ENCODE assay signal across 8 cellular contexts in genomic region chr3:127574880-127575878, GRCh38. TPM values are rescaled to one million over a fixed set of nuclear protein-coding genes. Genes with fewer than 3 reads are reported as not detected.
DNase-seq lines count a peak whose midpoint lies in the region; ATAC-seq, FAIRE-seq and TF ChIP-seq lines count a peak whose summit lies in the region.

No MANE protein-coding gene starts in this region.

- ATAC-seq in GM19395 (IDR thresholded peaks at IDR 0.05; ENCODE audit: unreplicated experiment) (peak; percentile 85), HG03521 (IDR thresholded peaks at IDR 0.05; ENCODE audit: unreplicated experiment) (peak; percentile 73), HepG2 (peak; percentile 78)

- CTCF ChIA-PET in HepG2 (lab: Yijun Ruan, JAX; ENCODE audit: low intra/inter-chr PET ratio, low total read pairs): interaction anchor here (1.1 to 1.2 kb wide), 2 partner anchors 120 to 395 kb away, joined by 3 read pairs; no protein-coding TSS in a partner anchor

- POLR2A ChIA-PET in HepG2 (lab: Yijun Ruan, JAX): interaction anchor here (1.6 kb wide), 1 partner anchor 16 kb away, joined by 3 read pairs; no protein-coding TSS in a partner anchor

- no peaks in the 10 kb centered on the region for H3K4me1 ChIP-seq in HepG2 (ENCODE audit: insufficient read depth, low read length)

- H3K9me3 Mint-ChIP-seq in activated CD4-positive, alpha-beta T cell treated with anti-CD3 and anti-CD28 coated beads, Interleukin-2, amount 10 ng/mL, durations not matched to agents 24 days and 14 days: no peaks in the 10 kb centered on the region
- no peaks in the 10 kb centered on the region for H3K9me3 Mint-ChIP-seq in chondrocyte (ENCODE audit: low read depth)

- no peak overlapping the region; the same call in 1 of the 2 replicates for H3K27ac ChIP-seq in C4-2B
- H3K27ac ChIP-seq in HepG2 (ENCODE audit: extremely low read length, insufficient read depth, low read length): no peak overlapping the region

- FAIRE-seq in HepG2 (lab: Jason Lieb, UNC): no peak

- no peak overlapping the region for H3K4me2 ChIP-seq in HepG2 (ENCODE audit: low read depth, low read length)

- 42% methylated on average over 20 of the region's 46 CpGs for WGBS in HepG2 (ENCODE audit: low lambda C conversion rate)

- peaks cover 17 to 41% of the 10 kb centered on the region in 2 experiments for H3K36me3 ChIP-seq in HepG2 (replicated peaks in 1 of 2; ENCODE audit: control insufficient read depth in 1 of 2, insufficient read depth in 2 of 2, low read length in 2 of 2)

- no peaks in the 10 kb centered on the region for H3K27me3 Mint-ChIP-seq in activated CD4-positive, alpha-beta T cell treated with anti-CD3 and anti-CD28 coated beads, Interleukin-2, amount 10 ng/mL, durations not matched to agents 24 days and 14 days
- no peaks in the 10 kb centered on the region for H3K27me3 Mint-ChIP-seq in chondrocyte (ENCODE audit: low read depth)

- intact Hi-C loops in activated CD4-positive, alpha-beta T cell treated with anti-CD3 and anti-CD28 coated beads, Interleukin-2, amount 10 ng/mL, durations not matched to agents 24 days and 14 days (cut with micrococcal nuclease): loop anchor here (1.0 to 5.0 kb wide), 3 partner anchors 15 to 396 kb away; partner anchors contain the start of gene TPRA1
- intact Hi-C loops in HepG2 (cut with micrococcal nuclease; ENCODE audit: unreplicated experiment): loop anchor here (1.0 kb wide), 1 partner anchor 15 kb away; the partner anchor contains the start of gene TPRA1

- TF ChIP-seq RAD21 in HepG2 (CRISPR knock-in tag; IDR thresholded peaks at IDR 0.05): peak; percentile 61; the same call in 1 of the 2 replicates

- H3K27ac Mint-ChIP-seq in activated CD4-positive, alpha-beta T cell treated with anti-CD3 and anti-CD28 coated beads, Interleukin-2, amount 10 ng/mL, durations not matched to agents 24 days and 14 days: no peak overlapping the region
- H3K27ac Mint-ChIP-seq in chondrocyte (ENCODE audit: unreplicated experiment): peak overlapping the region; percentile 85

- peaks cover 7% of the 10 kb centered on the region for H3K4me1 Mint-ChIP-seq in activated CD4-positive, alpha-beta T cell treated with anti-CD3 and anti-CD28 coated beads, Interleukin-2, amount 10 ng/mL, durations not matched to agents 24 days and 14 days
- H3K4me1 Mint-ChIP-seq in chondrocyte (ENCODE audit: low read depth): peaks cover 14% of the 10 kb centered on the region

- no peak overlapping the region for H3K4me3 Mint-ChIP-seq in activated CD4-positive, alpha-beta T cell treated with anti-CD3 and anti-CD28 coated beads, Interleukin-2, amount 10 ng/mL, durations not matched to agents 24 days and 14 days
- H3K4me3 Mint-ChIP-seq in chondrocyte (ENCODE audit: unreplicated experiment): peak overlapping the region; percentile 12

- no peak overlapping the region for H2AFZ ChIP-seq in HepG2 (ENCODE audit: low read length)

- no peak for TF ChIP-seq POLR2A in HepG2 (IDR thresholded peaks at IDR 0.05; ENCODE audit: insufficient read depth in 1 of 2, low read depth in 2 of 2, low read length in 2 of 2)

- in situ Hi-C loops in HepG2 (cut with HindIII; ENCODE audit: extremely low pct_ligation_motif_present, low pct_unique_long_range_greater_than_20kb): loop anchor here (10.0 kb wide), 1 partner anchor 240 kb away; no protein-coding TSS in a partner anchor

- peak; percentile 100 for TF ChIP-seq CTCF in C4-2B (conservative IDR thresholded peaks at IDR 0.05)
- peak; percentile 95 for TF ChIP-seq CTCF in chondrocyte (IDR thresholded peaks at IDR 0.05)
- peak; percentile 91 for TF ChIP-seq CTCF in HepG2 (CRISPR knock-in tag; IDR thresholded peaks at IDR 0.05)

- no peaks in the 10 kb centered on the region for H3K27me3 ChIP-seq in HepG2 (ENCODE audit: control insufficient read depth in 1 of 2, insufficient read depth in 2 of 2, low read length in 2 of 2)

- H3K9me3 ChIP-seq in HepG2 (ENCODE audit: low read length): no peaks in the 10 kb centered on the region

- BruUV-seq in HepG2 (replicated peaks; lab: Mats Ljungman, UMichigan): no TSS peak

- H3K79me2 ChIP-seq in HepG2 (ENCODE audit: insufficient read depth, low read length): no peaks in the 10 kb centered on the region

- DNase-seq in NCI-H526 (lab: John Stamatoyannopoulos, UW) (peak; percentile 87 to 97), chondrocyte (ENCODE audit: low spot score) (no peak), HepG2 (ENCODE audit: low spot score) (peak; percentile 46)
- DNase-seq in activated CD4-positive, alpha-beta T cell treated with anti-CD3 and anti-CD28 coated beads, Interleukin-2, amount 10 ng/mL, durations not matched to agents 24 days and 14 days: peak; percentile 96
- peak; percentile 66 to 74 for DNase-seq in stimulated activated CD4-positive, alpha-beta T cell treated with anti-CD3 and anti-CD28 coated beads, Interleukin-4, amount 100 ng/mL, for 48 hours (ENCODE audit: low read depth in 2 of 2)

- H3K9ac ChIP-seq in HepG2 (ENCODE audit: insufficient read depth, low read depth, low read length): no peak overlapping the region

- peaks cover 22% of the 10 kb centered on the region for H3K36me3 Mint-ChIP-seq in activated CD4-positive, alpha-beta T cell treated with anti-CD3 and anti-CD28 coated beads, Interleukin-2, amount 10 ng/mL, durations not matched to agents 24 days and 14 days (ENCODE audit: low read depth)
- H3K36me3 Mint-ChIP-seq in chondrocyte (ENCODE audit: low read depth): peaks cover 30% of the 10 kb centered on the region

- H4K20me1 ChIP-seq in HepG2 (ENCODE audit: insufficient read depth, low read length): peaks cover 11% of the 10 kb centered on the region; the same call in 1 of the 2 replicates

- no peak for TF ChIP-seq EP300 in HepG2 (IDR thresholded peaks at IDR 0.05; ENCODE audit: low read depth in 2 of 2, low read length in 2 of 2)
- no peak for TF ChIP-seq EP300 in HepG2 (CRISPR knock-in tag; IDR thresholded peaks at IDR 0.05; ENCODE audit: borderline replicate concordance)

- H3K4me3 ChIP-seq in HepG2 (replicated peaks in 1 of 3; ENCODE audit: insufficient read depth in 1 of 3, low read depth in 2 of 3, low read length in 3 of 3): no peak overlapping the region

RNA-seq across cellular contexts. Expression of gene TPRA1, which starts 15.4 kb away (rescaled TPM):
- total RNA-seq in activated CD4-positive, alpha-beta T cell treated with anti-CD3 and anti-CD28 coated beads, Interleukin-2, amount 10 ng/mL, durations not matched to agents 24 days and 14 days: 32.9 and 37.2 TPM in 2 replicates
- total RNA-seq in chondrocyte (32.5 to 40.3 TPM (median 37.2 TPM) in 3 replicates), HepG2 (2016; rRNA removed; fragmentation: Illumina TruSeq; extraction: Trizol) (16.0 and 25.8 TPM in 2 replicates)
- 5.2 and 7.7 TPM in 2 replicates for total RNA-seq in HepG2 (2016; cell fraction: cytosol; rRNA removed; fragmentation: Illumina TruSeq; extraction: Trizol; ENCODE audit: low read depth)
- 18.1 and 26.7 TPM in 2 replicates for total RNA-seq in HepG2 (2016; cell fraction: insoluble cytoplasmic fraction; rRNA removed; fragmentation: Illumina TruSeq; extraction: Trizol)
- 14.2 and 15.9 TPM in 2 replicates for total RNA-seq in HepG2 (2016; cell fraction: membrane; rRNA removed; fragmentation: Illumina TruSeq; extraction: Trizol)
- total RNA-seq in HepG2 (2016; cell fraction: nucleus; rRNA removed; fragmentation: Illumina TruSeq; extraction: Trizol): 19.5 and 20.8 TPM in 2 replicates
- polyA plus RNA-seq in HepG2 (2011; rRNA removed): 25.4 and 35.4 TPM in 2 replicates
- 20.8 and 29.8 TPM in 2 replicates for polyA plus RNA-seq in HepG2 (2011; cell fraction: cytosol; rRNA removed)
- polyA plus RNA-seq in HepG2 (2011; cell fraction: nucleus; rRNA removed): 39.0 and 41.7 TPM in 2 replicates
- 13.0 and 16.0 TPM in 2 replicates for polyA plus RNA-seq in HepG2 (2012)
- 5.6 and 6.4 TPM in 2 replicates for polyA plus RNA-seq in HepG2 (2016; cell fraction: cytosol; fragmentation: Illumina TruSeq; extraction: Trizol; ENCODE audit: low read depth)
- 14.3 TPM in 2 replicates for polyA plus RNA-seq in HepG2 (2016; cell fraction: insoluble cytoplasmic fraction; fragmentation: Illumina TruSeq; extraction: Trizol; ENCODE audit: low read depth)
- 9.6 and 10.9 TPM in 2 replicates for polyA plus RNA-seq in HepG2 (2016; cell fraction: membrane; fragmentation: Illumina TruSeq; extraction: Trizol; ENCODE audit: low read depth)
- polyA plus RNA-seq in HepG2 (2016; cell fraction: nucleus; fragmentation: Illumina TruSeq; extraction: Trizol; ENCODE audit: insufficient read depth, low read depth): 34.7 and 36.4 TPM in 2 replicates
- 60.4 and 130 TPM in 2 replicates for polyA minus RNA-seq in HepG2 (2011; rRNA and poly(A)+ RNA removed; ENCODE audit: low replicate concordance)
- 12.0 and 12.9 TPM in 2 replicates for polyA minus RNA-seq in HepG2 (2011; cell fraction: cytosol; rRNA and poly(A)+ RNA removed)
- polyA minus RNA-seq in HepG2 (2011; cell fraction: nucleus; rRNA and poly(A)+ RNA removed): 12.6 and 20.5 TPM in 2 replicates

RNA-seq across cellular contexts. Expression of gene MCM2, which starts 23.0 kb away (rescaled TPM):
- total RNA-seq in activated CD4-positive, alpha-beta T cell treated with anti-CD3 and anti-CD28 coated beads, Interleukin-2, amount 10 ng/mL, durations not matched to agents 24 days and 14 days: 229 and 237 TPM in 2 replicates
- total RNA-seq in chondrocyte (14.6 to 29.0 TPM (median 15.1 TPM) in 3 replicates), HepG2 (2016; rRNA removed; fragmentation: Illumina TruSeq; extraction: Trizol) (133 and 134 TPM in 2 replicates)
- total RNA-seq in HepG2 (2016; cell fraction: cytosol; rRNA removed; fragmentation: Illumina TruSeq; extraction: Trizol; ENCODE audit: low read depth): 22.3 and 24.9 TPM in 2 replicates
- total RNA-seq in HepG2 (2016; cell fraction: insoluble cytoplasmic fraction; rRNA removed; fragmentation: Illumina TruSeq; extraction: Trizol): 115 and 130 TPM in 2 replicates
- total RNA-seq in HepG2 (2016; cell fraction: membrane; rRNA removed; fragmentation: Illumina TruSeq; extraction: Trizol): 33.8 and 39.4 TPM in 2 replicates
- 68.8 and 75.2 TPM in 2 replicates for total RNA-seq in HepG2 (2016; cell fraction: nucleus; rRNA removed; fragmentation: Illumina TruSeq; extraction: Trizol)
- polyA plus RNA-seq in HepG2 (2011; rRNA removed): 34.3 and 43.5 TPM in 2 replicates
- 28.9 and 46.8 TPM in 2 replicates for polyA plus RNA-seq in HepG2 (2011; cell fraction: cytosol; rRNA removed)
- polyA plus RNA-seq in HepG2 (2011; cell fraction: nucleus; rRNA removed): 34.6 and 57.1 TPM in 2 replicates
- 19.7 and 32.1 TPM in 2 replicates for polyA plus RNA-seq in HepG2 (2012)
- 7.2 and 8.0 TPM in 2 replicates for polyA plus RNA-seq in HepG2 (2016; cell fraction: cytosol; fragmentation: Illumina TruSeq; extraction: Trizol; ENCODE audit: low read depth)
- 74.7 and 93.0 TPM in 2 replicates for polyA plus RNA-seq in HepG2 (2016; cell fraction: insoluble cytoplasmic fraction; fragmentation: Illumina TruSeq; extraction: Trizol; ENCODE audit: low read depth)
- polyA plus RNA-seq in HepG2 (2016; cell fraction: membrane; fragmentation: Illumina TruSeq; extraction: Trizol; ENCODE audit: low read depth): 14.0 and 16.6 TPM in 2 replicates
- 65.8 and 73.2 TPM in 2 replicates for polyA plus RNA-seq in HepG2 (2016; cell fraction: nucleus; fragmentation: Illumina TruSeq; extraction: Trizol; ENCODE audit: insufficient read depth, low read depth)
- polyA minus RNA-seq in HepG2 (2011; rRNA and poly(A)+ RNA removed; ENCODE audit: low replicate concordance): 166 and 435 TPM in 2 replicates
- polyA minus RNA-seq in HepG2 (2011; cell fraction: cytosol; rRNA and poly(A)+ RNA removed): 38.0 and 60.1 TPM in 2 replicates
- 20.4 and 28.2 TPM in 2 replicates for polyA minus RNA-seq in HepG2 (2011; cell fraction: nucleus; rRNA and poly(A)+ RNA removed)

RNA-seq across cellular contexts. Expression of gene PODXL2, which starts 53.8 kb away (rescaled TPM):
- total RNA-seq in activated CD4-positive, alpha-beta T cell treated with anti-CD3 and anti-CD28 coated beads, Interleukin-2, amount 10 ng/mL, durations not matched to agents 24 days and 14 days: 9.2 and 9.8 TPM in 2 replicates
- total RNA-seq in chondrocyte (4.3 to 10.8 TPM (median 10.7 TPM) in 3 replicates), HepG2 (2016; rRNA removed; fragmentation: Illumina TruSeq; extraction: Trizol) (13.5 and 25.1 TPM in 2 replicates)
- 11.1 and 12.1 TPM in 2 replicates for total RNA-seq in HepG2 (2016; cell fraction: cytosol; rRNA removed; fragmentation: Illumina TruSeq; extraction: Trizol; ENCODE audit: low read depth)
- 12.9 and 25.2 TPM in 2 replicates for total RNA-seq in HepG2 (2016; cell fraction: insoluble cytoplasmic fraction; rRNA removed; fragmentation: Illumina TruSeq; extraction: Trizol)
- total RNA-seq in HepG2 (2016; cell fraction: membrane; rRNA removed; fragmentation: Illumina TruSeq; extraction: Trizol): 17.4 and 19.2 TPM in 2 replicates
- 22.7 and 24.9 TPM in 2 replicates for total RNA-seq in HepG2 (2016; cell fraction: nucleus; rRNA removed; fragmentation: Illumina TruSeq; extraction: Trizol)
- 20.4 and 31.7 TPM in 2 replicates for polyA plus RNA-seq in HepG2 (2011; rRNA removed)
- polyA plus RNA-seq in HepG2 (2011; cell fraction: cytosol; rRNA removed): 24.7 and 33.2 TPM in 2 replicates
- 25.3 and 29.3 TPM in 2 replicates for polyA plus RNA-seq in HepG2 (2011; cell fraction: nucleus; rRNA removed)
- 12.3 and 15.4 TPM in 2 replicates for polyA plus RNA-seq in HepG2 (2012)
- 13.5 and 14.7 TPM in 2 replicates for polyA plus RNA-seq in HepG2 (2016; cell fraction: cytosol; fragmentation: Illumina TruSeq; extraction: Trizol; ENCODE audit: low read depth)
- 12.3 and 15.0 TPM in 2 replicates for polyA plus RNA-seq in HepG2 (2016; cell fraction: insoluble cytoplasmic fraction; fragmentation: Illumina TruSeq; extraction: Trizol; ENCODE audit: low read depth)
- 18.5 and 19.8 TPM in 2 replicates for polyA plus RNA-seq in HepG2 (2016; cell fraction: membrane; fragmentation: Illumina TruSeq; extraction: Trizol; ENCODE audit: low read depth)
- 39.4 and 41.1 TPM in 2 replicates for polyA plus RNA-seq in HepG2 (2016; cell fraction: nucleus; fragmentation: Illumina TruSeq; extraction: Trizol; ENCODE audit: insufficient read depth, low read depth)
- polyA minus RNA-seq in HepG2 (2011; rRNA and poly(A)+ RNA removed; ENCODE audit: low replicate concordance): 19.7 and 24.8 TPM in 2 replicates
- 10.5 and 11.6 TPM in 2 replicates for polyA minus RNA-seq in HepG2 (2011; cell fraction: cytosol; rRNA and poly(A)+ RNA removed)
- 5.3 and 7.3 TPM in 2 replicates for polyA minus RNA-seq in HepG2 (2011; cell fraction: nucleus; rRNA and poly(A)+ RNA removed)
